In genomic region chr10:45008524-45009161, GRCh38 we compare ENCODE assay signal across 9 cellular contexts. TPM values are rescaled to one million over a fixed set of nuclear protein-coding genes. Genes with fewer than 3 reads are reported as not detected.
DNase-seq lines count a peak whose midpoint lies in the region; ATAC-seq lines count a peak whose summit lies in the region.
"Had no signal": no experiment of that assay in that cellular context is flagged by ENCODE, and none has a peak within 500 bp of the region (broad histone marks: within the 10 kb centered on the region; RNA-seq: fewer than 3 reads in every experiment).

No MANE protein-coding gene starts in this region.

- H3K4me3 Mint-ChIP-seq in activated CD4-positive, alpha-beta T cell treated with anti-CD3 and anti-CD28 coated beads, Interleukin-2, amount 10 ng/mL, durations not matched to agents 7 days and 5 days, result no peak overlapping the region
- H3K4me3 Mint-ChIP-seq: activated naive CD4-positive, alpha-beta T cell treated with anti-CD3 and anti-CD28 coated beads, Interleukin-2, amount 50 U/mL, for 24 hours had no signal

- intact Hi-C loops in Right ventricle myocardium superior (cut with DNase I), result no loop called here

- H3K27me3 Mint-ChIP-seq in activated CD4-positive, alpha-beta T cell treated with anti-CD3 and anti-CD28 coated beads, Interleukin-2, amount 10 ng/mL, durations not matched to agents 7 days and 5 days, result peaks cover 2% of the 10 kb centered on the region
- H3K27me3 Mint-ChIP-seq: activated naive CD4-positive, alpha-beta T cell treated with anti-CD3 and anti-CD28 coated beads, Interleukin-2, amount 50 U/mL, for 24 hours had no signal

- peaks cover 16% of the 10 kb centered on the region for H3K36me3 Mint-ChIP-seq in activated CD4-positive, alpha-beta T cell treated with anti-CD3 and anti-CD28 coated beads, Interleukin-2, amount 10 ng/mL, durations not matched to agents 7 days and 5 days (ENCODE audit: low read depth)

- no peak overlapping the region for H3K27ac Mint-ChIP-seq in activated CD4-positive, alpha-beta T cell treated with anti-CD3 and anti-CD28 coated beads, Interleukin-2, amount 10 ng/mL, durations not matched to agents 7 days and 5 days
- H3K27ac Mint-ChIP-seq: activated naive CD4-positive, alpha-beta T cell treated with anti-CD3 and anti-CD28 coated beads, Interleukin-2, amount 50 U/mL, for 24 hours had no signal

- CTCF ChIA-PET in activated CD4-positive, alpha-beta T cell treated with anti-CD3 and anti-CD28 coated beads, Interleukin-2, amount 10 ng/mL, durations not matched to agents 7 days and 5 days (lab: Charles Lee), result no interaction called here

- H3K9me3 Mint-ChIP-seq in activated CD4-positive, alpha-beta T cell treated with anti-CD3 and anti-CD28 coated beads, Interleukin-2, amount 10 ng/mL, durations not matched to agents 7 days and 5 days, result peaks cover 12% of the 10 kb centered on the region

- ATAC-seq in GM19395 (IDR thresholded peaks at IDR 0.05; ENCODE audit: unreplicated experiment), result peak; percentile 89
- peak; percentile 88 for ATAC-seq in HG03439 (IDR thresholded peaks at IDR 0.05; ENCODE audit: unreplicated experiment)
- ATAC-seq in Right ventricle myocardium superior (ENCODE audit: poor library complexity), result peak; percentile 90

- H3K4me1 Mint-ChIP-seq in activated CD4-positive, alpha-beta T cell treated with anti-CD3 and anti-CD28 coated beads, Interleukin-2, amount 10 ng/mL, durations not matched to agents 7 days and 5 days, result peaks cover 5% of the 10 kb centered on the region

- DNase-seq in DMS153 (lab: John Stamatoyannopoulos, UW) (peak; percentile 79), NCI-H446 (lab: John Stamatoyannopoulos, UW) (peak; percentile 4 to 67), Right ventricle myocardium superior (no peak), renal cortical epithelial cell (ENCODE audit: low read depth) (peak; percentile 90)
- peak; percentile 49 for DNase-seq in activated CD4-positive, alpha-beta T cell treated with anti-CD3 and anti-CD28 coated beads, Interleukin-2, amount 10 ng/mL, durations not matched to agents 7 days and 5 days
- DNase-seq in stimulated activated CD4-positive, alpha-beta T cell treated with anti-CD3 and anti-CD28 coated beads, Interleukin-15, amount 100 ng/mL, for 24 hours, result no peak

- POLR2A ChIA-PET in activated CD4-positive, alpha-beta T cell treated with anti-CD3 and anti-CD28 coated beads, Interleukin-2, amount 10 ng/mL, durations not matched to agents 7 days and 5 days (lab: Charles Lee), result no interaction called here

RNA-seq across cellular contexts. Expression of gene ZNF22, which starts 7.9 kb away (rescaled TPM):
- total RNA-seq in activated CD4-positive, alpha-beta T cell treated with anti-CD3 and anti-CD28 coated beads, Interleukin-2, amount 10 ng/mL, durations not matched to agents 7 days and 5 days, result 10 to 100 TPM; 26.9 to 29.7 TPM
- total RNA-seq in Right ventricle myocardium superior, result 11.4 TPM
- total RNA-seq in renal cortical epithelial cell, result 24.5 and 26.8 TPM in 2 replicates

RNA-seq across cellular contexts. Expression of gene DEPP1, which starts 30.0 kb away (rescaled TPM):
- under 1 TPM; 0.22 to 0.33 TPM for total RNA-seq in activated CD4-positive, alpha-beta T cell treated with anti-CD3 and anti-CD28 coated beads, Interleukin-2, amount 10 ng/mL, durations not matched to agents 7 days and 5 days
- total RNA-seq in Right ventricle myocardium superior (35.1 TPM), renal cortical epithelial cell (11.3 and 24.5 TPM in 2 replicates)

RNA-seq across cellular contexts. Expression of gene RASSF4, which starts 49.0 kb away (rescaled TPM):
- under 1 TPM; 0.42 to 0.52 TPM for total RNA-seq in activated CD4-positive, alpha-beta T cell treated with anti-CD3 and anti-CD28 coated beads, Interleukin-2, amount 10 ng/mL, durations not matched to agents 7 days and 5 days
- total RNA-seq in Right ventricle myocardium superior, result 87.5 TPM
- total RNA-seq in renal cortical epithelial cell, result 79.1 and 155 TPM in 2 replicates

Comparison
In these comparisons a context has a peak if more than half of its experiments do, and no peak if none do; other contexts are left out.
1. DNase-seq: peak in DMS153 (single experiment), NCI-H446 (2 of 2), activated CD4-positive, alpha-beta T cell treated with anti-CD3 and anti-CD28 coated beads, Interleukin-2, amount 10 ng/mL, durations not matched to agents 7 days and 5 days (single experiment) and renal cortical epithelial cell (single experiment); none in Right ventricle myocardium superior (single experiment) and stimulated activated CD4-positive, alpha-beta T cell treated with anti-CD3 and anti-CD28 coated beads, Interleukin-15, amount 100 ng/mL, for 24 hours (single experiment).
2. RNA of gene RASSF4, which starts 49.0 kb away (total RNA-seq): 87.5 TPM in Right ventricle myocardium superior (single experiment) and 79.1 to 155 TPM in renal cortical epithelial cell; 0.42 to 0.52 TPM in activated CD4-positive, alpha-beta T cell treated with anti-CD3 and anti-CD28 coated beads, Interleukin-2, amount 10 ng/mL, durations not matched to agents 7 days and 5 days; every median in the first group is over 10 times any median in the second.
3. Peak in every context shown above with its lines, with median percentiles within 50 percentile points of each other: ATAC-seq.